ENCODE assay signal across 33 cellular contexts in genomic region chr2:71473346-71474035, GRCh38. TPM values are rescaled to one million over a fixed set of nuclear protein-coding genes. Genes with fewer than 3 reads are reported as not detected.
DNase-seq lines count a peak whose midpoint lies in the region; ATAC-seq, FAIRE-seq and TF ChIP-seq lines count a peak whose summit lies in the region.
"Had no signal": no experiment of that assay in that cellular context is flagged by ENCODE, and none has a peak within 500 bp of the region (broad histone marks: within the 10 kb centered on the region; RNA-seq: fewer than 3 reads in every experiment).

No MANE protein-coding gene starts in this region.

- H3K9me3 ChIP-seq in right cardiac atrium (ENCODE audit: control insufficient read depth, low read length): no peaks in the 10 kb centered on the region
- H3K9me3 ChIP-seq in endothelial cell of umbilical vein (replicated peaks; ENCODE audit: control insufficient read depth, insufficient read depth, low read length): no peaks in the 10 kb centered on the region
- no peaks in the 10 kb centered on the region for H3K9me3 ChIP-seq in psoas muscle
- H3K9me3 ChIP-seq: A549, pancreas, testis, vagina had no signal

- POLR2A ChIA-PET in endothelial cell of umbilical vein (lab: Charles Lee): no interaction called here

- H3K27ac ChIP-seq in right cardiac atrium (ENCODE audit: low read length): peak overlapping the region; percentile 86
- H3K27ac ChIP-seq in endothelial cell of umbilical vein (ENCODE audit: insufficient read depth, low read depth, low read length): no peak overlapping the region
- H3K27ac ChIP-seq in psoas muscle: peak overlapping the region; percentile 90
- H3K27ac ChIP-seq: A549, hepatocyte, pancreas, testis, vagina had no signal

- TF ChIP-seq POLR2A in endothelial cell of umbilical vein (IDR thresholded peaks at IDR 0.05; ENCODE audit: low read depth, low read length): no peak

- no peaks in the 10 kb centered on the region for H3K27me3 ChIP-seq in right cardiac atrium (ENCODE audit: control insufficient read depth, insufficient read depth)
- H3K27me3 ChIP-seq in endothelial cell of umbilical vein (ENCODE audit: control insufficient read depth in 2 of 2, insufficient read depth in 2 of 2, low read length in 2 of 2): no peaks in the 10 kb centered on the region
- H3K27me3 ChIP-seq in psoas muscle (ENCODE audit: insufficient read depth in 3 of 3, low read length in 2 of 3): no peaks in the 10 kb centered on the region
- H3K27me3 ChIP-seq: pancreas, testis, vagina had no signal

- H3K4me1 ChIP-seq in right cardiac atrium (ENCODE audit: control insufficient read depth, insufficient read depth, low read length) (peaks cover 16% of the 10 kb centered on the region), endothelial cell of umbilical vein (ENCODE audit: control insufficient read depth, extremely low read depth, insufficient read depth, low read length) (peaks cover 20% of the 10 kb centered on the region), psoas muscle (peaks cover 77% of the 10 kb centered on the region)
- H3K4me1 ChIP-seq: A549, pancreas, testis, vagina had no signal

- dilution Hi-C loops in endothelial cell of umbilical vein (cut with MboI; ENCODE audit: extremely low pct_ligation_motif_present, low sequenced_read_pairs): no loop called here

- H3K9ac ChIP-seq in endothelial cell of umbilical vein (replicated peaks; ENCODE audit: extremely low read depth, insufficient read depth, low read length): no peak overlapping the region

- no peaks in the 10 kb centered on the region for H3K9me1 ChIP-seq in endothelial cell of umbilical vein (replicated peaks; ENCODE audit: control insufficient read depth, extremely low read depth, insufficient read depth, low read length)

- TF ChIP-seq CTCF in endothelial cell of umbilical vein (IDR thresholded peaks at IDR 0.05; ENCODE audit: extremely low read depth in 1 of 2, insufficient read depth in 1 of 2, low read depth in 1 of 2, low read length in 2 of 2) (no peak), psoas muscle (IDR thresholded peaks at IDR 0.05) (no peak)

- CTCF ChIA-PET in endothelial cell of umbilical vein (lab: Charles Lee): interaction anchor here (1.9 kb wide), 1 partner anchor 12 kb away, joined by 11 read pairs; no protein-coding TSS in a partner anchor

- intact Hi-C loops in right cardiac atrium (cut with DNase I) (no loop called here), left cardiac atrium (cut with DNase I) (no loop called here), endothelial cell of umbilical vein (cut with micrococcal nuclease) (no loop called here), psoas muscle (cut with DNase I) (no loop called here)

- H3K36me3 ChIP-seq in endothelial cell of umbilical vein (ENCODE audit: control insufficient read depth in 2 of 2, extremely low read depth in 1 of 2, insufficient read depth in 2 of 2, low read length in 2 of 2): peaks cover 0 to 7% of the 10 kb centered on the region in 2 experiments
- H3K36me3 ChIP-seq in psoas muscle (ENCODE audit: insufficient read depth in 1 of 2, low read depth in 1 of 2): peaks cover 0 to 10% of the 10 kb centered on the region in 2 donors
- H3K36me3 ChIP-seq: pancreas, vagina had no signal

- FAIRE-seq in endothelial cell of umbilical vein (lab: Jason Lieb, UNC): peak; percentile 59
- FAIRE-seq: A549, colon, GM12891, pancreas had no signal

- WGBS in right cardiac atrium: 94% methylated on average over 9 of the region's 9 CpGs
- 68 to 86% (median 74%) methylated on average over 9 of the region's 9 CpGs for WGBS in psoas muscle, 3 donors

- no peak overlapping the region for H3K4me2 ChIP-seq in endothelial cell of umbilical vein (ENCODE audit: insufficient read depth, low read length)
- H3K4me2 ChIP-seq: A549, GM23338, hepatocyte had no signal

- BruUV-seq in endothelial cell of umbilical vein (replicated peaks; lab: Mats Ljungman, UMichigan): no TSS peak

- ATAC-seq in right cardiac atrium (no peak), left cardiac atrium (no peak), psoas muscle (peak; percentile 30 to 51 (median 34)), GM21381 (IDR thresholded peaks at IDR 0.05; ENCODE audit: unreplicated experiment) (no peak), GM21576 (IDR thresholded peaks at IDR 0.05; ENCODE audit: unreplicated experiment) (no peak)
- ATAC-seq: A549; activated T-cell treated with anti-CD3 and anti-CD28 coated beads, Interleukin-2, amount 50 U/mL, for 4 hours; effector memory CD8-positive, alpha-beta T cell; esophagus mucosa; GM23338; pancreas; sciatic nerve had no signal

- no peak overlapping the region for H3K4me3 ChIP-seq in right cardiac atrium (ENCODE audit: low read length)
- H3K4me3 ChIP-seq in endothelial cell of umbilical vein (replicated peaks in 1 of 3; ENCODE audit: insufficient read depth in 1 of 3, low read depth in 1 of 3, low read length in 3 of 3): no peak overlapping the region
- H3K4me3 ChIP-seq in psoas muscle: no peak overlapping the region
- H3K4me3 ChIP-seq: A549, GM23338, hepatocyte, pancreas, testis, vagina had no signal

- no peaks in the 10 kb centered on the region for H4K20me1 ChIP-seq in endothelial cell of umbilical vein (replicated peaks; ENCODE audit: control insufficient read depth, extremely low read depth, insufficient read depth, low read length)

- H3K79me2 ChIP-seq in endothelial cell of umbilical vein (ENCODE audit: control insufficient read depth, insufficient read depth, low read length): peaks cover 2% of the 10 kb centered on the region
- H3K79me2 ChIP-seq: hepatocyte had no signal

- DNase-seq in right cardiac atrium: no peak
- no peak for DNase-seq in left cardiac atrium
- no peak for DNase-seq in endothelial cell of umbilical vein (ENCODE audit: low read depth, low spot score)
- no peak for DNase-seq in psoas muscle
- DNase-seq in activated gamma-delta T cell treated with Interleukin-2 at 50 U/mL for 16 hours: no peak
- DNase-seq in cerebellar cortex (ENCODE audit: low spot score): no peak
- DNase-seq: activated B cell treated with CpG ODN at 0.5 μM for 24 hours; activated CD4-positive, alpha-beta T cell treated with anti-CD3 and anti-CD28 coated beads, Interleukin-2, amount 50 U/mL, for 1 hour; activated naive CD4-positive, alpha-beta T cell; activated T-cell treated with anti-CD3 and anti-CD28 coated beads, Interleukin-2, amount 50 U/mL, for 4 hours; CD8-positive, alpha-beta memory T cell; DMS 273 treated with DMSO at 0.1 percent for 48 hours; effector memory CD8-positive, alpha-beta T cell; foreskin fibroblast; NCI-H1105 treated with DMSO at 0.1 percent for 48 hours; NCI-H1930; NCI-H526 treated with DMSO at 0.1 percent for 48 hours; pancreas; SHP77 treated with DMSO at 0.1 percent for 48 hours; stimulated activated naive CD4-positive, alpha-beta T cell treated with Interleukin-2 at 50 U/mL for 16 hours; SW 1271; T1000; testis had no signal

- no peak overlapping the region for H2AFZ ChIP-seq in endothelial cell of umbilical vein (ENCODE audit: low read depth, low read length)
- H2AFZ ChIP-seq: GM23338, hepatocyte had no signal

TF ChIP-seq in endothelial cell of umbilical vein, 7 proteins besides CTCF, POLR2A, EP300 and RAD21:
- TF ChIP-seq EZH2 (IDR thresholded peaks at IDR 0.05; ENCODE audit: borderline replicate concordance, low read depth, low read length, severe bottlenecking) (no peak), MAX (IDR thresholded peaks at IDR 0.05; ENCODE audit: insufficient read depth, insufficient read length) (no peak), MYC (IDR thresholded peaks at IDR 0.05; ENCODE audit: low read depth, low read length) (no peak), JUN (IDR thresholded peaks at IDR 0.05; ENCODE audit: borderline replicate concordance, insufficient read depth, insufficient read length, low read depth) (no peak), POLR2AphosphoS5 (IDR thresholded peaks at IDR 0.05; ENCODE audit: insufficient read depth, low read depth, low read length) (no peak), FOS (IDR thresholded peaks at IDR 0.05; ENCODE audit: borderline replicate concordance, insufficient read depth, low read length) (no peak), GATA2 (IDR thresholded peaks at IDR 0.05; ENCODE audit: insufficient read depth, insufficient read length, low read depth, low read length) (no peak)

RNA-seq across cellular contexts. Expression of gene DYSF, which starts 20.1 kb away (rescaled TPM):
- total RNA-seq in right cardiac atrium: 10 to 100 TPM; 42.0 to 49.4 (median 43.8) TPM
- 36.7 TPM for polyA plus RNA-seq in right cardiac atrium
- 10 to 100 TPM; 36.8 to 45.8 TPM for total RNA-seq in left cardiac atrium
- total RNA-seq in endothelial cell of umbilical vein: 134 and 152 TPM in 2 replicates
- 50.9 and 53.5 TPM in 2 replicates for polyA plus RNA-seq in endothelial cell of umbilical vein
- polyA plus RNA-seq in endothelial cell of umbilical vein (2011; cell fraction: cytosol; rRNA removed): 49.0 and 50.6 TPM in 2 replicates
- polyA plus RNA-seq in endothelial cell of umbilical vein (2011; cell fraction: nucleus; rRNA removed): 84.1 and 102 TPM in 2 replicates
- polyA plus RNA-seq in endothelial cell of umbilical vein (2012): 29.9 and 46.0 TPM in 2 replicates
- 111 and 117 TPM in 2 replicates for polyA minus RNA-seq in endothelial cell of umbilical vein
- 0.72 TPM for polyA minus RNA-seq in endothelial cell of umbilical vein (2011; cell fraction: cytosol; rRNA and poly(A)+ RNA removed)
- 62.9 and 88.7 TPM in 2 replicates for polyA minus RNA-seq in endothelial cell of umbilical vein (2011; cell fraction: nucleus; rRNA and poly(A)+ RNA removed)
- total RNA-seq in psoas muscle: 100 to 1,000 TPM; 109 to 208 (median 118) TPM
- 10 to 100 TPM; 38.3 to 67.1 (median 55.8) TPM for polyA plus RNA-seq in psoas muscle

Comparison
In these comparisons a context has a peak if more than half of its experiments do, and no peak if none do; other contexts are left out.
1. ATAC-seq: peak in psoas muscle (4 of 4); none in right cardiac atrium (0 of 2), left cardiac atrium (0 of 2), GM21381 (single experiment) and GM21576 (single experiment).